ENCODE assay signal across 10 cellular contexts in the genomic region with DNA sequence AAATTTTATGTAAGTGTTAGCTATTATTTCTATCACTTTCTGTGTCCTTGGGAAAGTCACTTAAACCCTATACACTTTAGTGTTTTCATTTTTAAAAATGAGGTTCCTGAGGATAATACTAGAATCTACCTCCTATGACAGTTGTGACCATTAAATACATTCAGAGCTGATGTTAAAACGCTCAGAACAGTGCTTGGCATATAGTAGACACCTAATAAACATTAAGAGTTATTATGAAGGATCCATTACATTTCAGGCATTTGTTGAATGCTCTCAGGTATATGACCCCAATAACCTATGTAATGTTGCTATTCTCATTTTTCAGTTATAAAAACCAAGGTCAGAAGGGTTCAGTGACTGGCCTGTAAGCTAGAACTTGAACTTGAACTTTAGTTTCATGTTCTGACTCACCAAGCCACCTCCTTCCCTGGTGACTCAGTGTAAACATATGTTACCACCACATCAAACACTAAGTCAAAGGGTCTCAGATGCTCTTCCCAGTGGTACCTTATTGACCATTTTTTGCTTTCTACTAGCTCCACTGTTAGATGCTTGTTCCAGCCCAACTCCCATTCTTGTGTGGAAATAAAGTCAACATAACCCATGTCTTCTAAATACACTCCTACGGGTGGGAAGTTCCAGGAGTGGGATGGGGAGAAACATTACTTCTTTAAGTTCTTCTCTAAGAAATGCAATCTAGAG. TPM values are rescaled to one million over a fixed set of nuclear protein-coding genes. Genes with fewer than 3 reads are reported as not detected.
A peak's percentile ranks its signal among the peaks of the same experiment; 100 is the strongest.
DNase-seq lines count a peak whose midpoint lies in the region; ATAC-seq and TF ChIP-seq lines count a peak whose summit lies in the region.
"Had no signal": no experiment of that assay in that cellular context is flagged by ENCODE, and none has a peak within 500 bp of the region (broad histone marks: within the 10 kb centered on the region; RNA-seq: fewer than 3 reads in every experiment).

No MANE protein-coding gene starts in this region.

- H3K27me3 ChIP-seq in kidney epithelial cell (ENCODE audit: control insufficient read depth, insufficient read depth, low read length) = no peaks in the 10 kb centered on the region
- H3K27me3 ChIP-seq: sigmoid colon had no signal

- no peaks in the 10 kb centered on the region for H3K36me3 ChIP-seq in kidney epithelial cell (ENCODE audit: control insufficient read depth, insufficient read depth, low read length)
- H3K36me3 ChIP-seq: sigmoid colon had no signal

- TF ChIP-seq CTCF in GM12865 (IDR thresholded peaks at IDR 0.05; ENCODE audit: insufficient read depth, low read depth, low read length, missing control alignments) (no peak), kidney epithelial cell (IDR thresholded peaks at IDR 0.05; ENCODE audit: insufficient read depth, low read length, poor library complexity, severe bottlenecking) (no peak)

- DNase-seq in GM12865 (ENCODE audit: low read depth) (peak; percentile 55), SW480 (ENCODE audit: low spot score) (peak; percentile 92), kidney epithelial cell (ENCODE audit: low read depth) (peak; percentile 51), cerebellar cortex (ENCODE audit: low spot score) (no peak), AML-193 (lab: John Stamatoyannopoulos, UW) (no peak)
- no peak for DNase-seq in effector CD4-positive, alpha-beta T cell
- DNase-seq: GF-D8, sigmoid colon had no signal

- ATAC-seq in HG02759 (IDR thresholded peaks at IDR 0.05; ENCODE audit: unreplicated experiment) (peak; percentile 82), HG03469 (IDR thresholded peaks at IDR 0.05; ENCODE audit: unreplicated experiment) (no peak)

- no peak overlapping the region for H3K4me3 ChIP-seq in GM12865 (ENCODE audit: low read depth, low read length)
- no peak overlapping the region for H3K4me3 ChIP-seq in kidney epithelial cell (ENCODE audit: low read depth, low read length)
- H3K4me3 ChIP-seq: sigmoid colon had no signal

RNA-seq across cellular contexts. Expression of a gene that starts 47.6 kb away (rescaled TPM):
- total RNA-seq in kidney epithelial cell = 0.82 TPM in 1 of 2 replicates, not detected in the other
- total RNA-seq: sigmoid colon had no signal

Comparison
In these comparisons a context has a peak if more than half of its experiments do, and no peak if none do; other contexts are left out.
1. DNase-seq: peak in GM12865 (single experiment), SW480 (single experiment) and kidney epithelial cell (single experiment); none in cerebellar cortex (single experiment), effector CD4-positive, alpha-beta T cell (single experiment) and AML-193 (0 of 2).